11 cellular contexts compared by ENCODE assay signal in genomic region chr1:175600721-175601440, GRCh38.
DNase-seq lines count a peak whose midpoint lies in the region; ATAC-seq lines count a peak whose summit lies in the region.
"Had no signal": no experiment of that assay in that cellular context is flagged by ENCODE, and none has a peak within 500 bp of the region (broad histone marks: within the 10 kb centered on the region; RNA-seq: fewer than 3 reads in every experiment).

No MANE protein-coding gene starts in this region.

- H3K9me3 ChIP-seq in T-helper 17 cell (ENCODE audit: control insufficient read depth, low read length, poor library complexity, severe bottlenecking), result no peaks in the 10 kb centered on the region
- H3K9me3 ChIP-seq: psoas muscle had no signal

- peak; percentile 4 for DNase-seq in NK-92 treated with Interleukin-12 subunit alpha and Interleukin-12 subunit beta, amount 100 ng/mL, for 24 hours (lab: John Stamatoyannopoulos, UW)
- DNase-seq in NK-92 (lab: John Stamatoyannopoulos, UW; ENCODE audit: unreplicated experiment) (no peak), NAMALWA (ENCODE audit: low spot score) (peak; percentile 67), NCI-H2171 (lab: John Stamatoyannopoulos, UW) (no peak), T-helper 17 cell (no peak), cerebellar cortex (ENCODE audit: low spot score) (no peak)
- DNase-seq: activated CD4-positive, alpha-beta T cell treated with anti-CD3 and anti-CD28 coated beads for 36 hours; hypothalamus; psoas muscle had no signal

- H3K27ac Mint-ChIP-seq in stimulated activated memory B cell treated with anti-CD40 and anti-IgM and Interleukin-4, amounts not matched to agents 10 μg/mL and 1 μg/mL and 100 μg/mL, for 72 hours, result peak overlapping the region; percentile 39
- no peak overlapping the region for H3K27ac Mint-ChIP-seq in T-helper 17 cell
- H3K27ac Mint-ChIP-seq: activated CD4-positive, alpha-beta T cell treated with anti-CD3 and anti-CD28 coated beads for 36 hours had no signal

- ATAC-seq in HG02885 (IDR thresholded peaks at IDR 0.05; ENCODE audit: poor library complexity, unreplicated experiment), result peak; percentile 83
- ATAC-seq in stimulated activated memory B cell treated with anti-CD40 and anti-IgM and Interleukin-4, amounts not matched to agents 10 μg/mL and 1 μg/mL and 100 μg/mL, for 72 hours, result peak; percentile 90
- ATAC-seq in T-helper 17 cell, result no peak
- ATAC-seq: activated CD4-positive, alpha-beta T cell treated with anti-CD3 and anti-CD28 coated beads for 36 hours; psoas muscle had no signal

- H3K27me3 Mint-ChIP-seq in stimulated activated memory B cell treated with anti-CD40 and anti-IgM and Interleukin-4, amounts not matched to agents 10 μg/mL and 1 μg/mL and 100 μg/mL, for 72 hours, result no peaks in the 10 kb centered on the region
- H3K27me3 Mint-ChIP-seq in T-helper 17 cell, result peaks cover 67% of the 10 kb centered on the region

- H3K4me1 Mint-ChIP-seq in stimulated activated memory B cell treated with anti-CD40 and anti-IgM and Interleukin-4, amounts not matched to agents 10 μg/mL and 1 μg/mL and 100 μg/mL, for 72 hours, result peaks cover 65% of the 10 kb centered on the region
- peaks cover 2% of the 10 kb centered on the region for H3K4me1 Mint-ChIP-seq in T-helper 17 cell
- H3K4me1 Mint-ChIP-seq: activated CD4-positive, alpha-beta T cell treated with anti-CD3 and anti-CD28 coated beads for 36 hours had no signal

- H3K36me3 Mint-ChIP-seq in stimulated activated memory B cell treated with anti-CD40 and anti-IgM and Interleukin-4, amounts not matched to agents 10 μg/mL and 1 μg/mL and 100 μg/mL, for 72 hours, result no peaks in the 10 kb centered on the region
- H3K36me3 Mint-ChIP-seq in T-helper 17 cell (ENCODE audit: low read depth), result no peaks in the 10 kb centered on the region

- no peaks in the 10 kb centered on the region for H3K9me3 Mint-ChIP-seq in stimulated activated memory B cell treated with anti-CD40 and anti-IgM and Interleukin-4, amounts not matched to agents 10 μg/mL and 1 μg/mL and 100 μg/mL, for 72 hours

- peak overlapping the region; percentile 61 for H3K4me3 Mint-ChIP-seq in stimulated activated memory B cell treated with anti-CD40 and anti-IgM and Interleukin-4, amounts not matched to agents 10 μg/mL and 1 μg/mL and 100 μg/mL, for 72 hours
- no peak overlapping the region for H3K4me3 Mint-ChIP-seq in T-helper 17 cell
- H3K4me3 Mint-ChIP-seq: activated CD4-positive, alpha-beta T cell treated with anti-CD3 and anti-CD28 coated beads for 36 hours had no signal

Comparison
In these comparisons a context has a peak if more than half of its experiments do, and no peak if none do; other contexts are left out.
1. DNase-seq: peak in NK-92 treated with Interleukin-12 subunit alpha and Interleukin-12 subunit beta, amount 100 ng/mL, for 24 hours (single experiment) and NAMALWA (single experiment); none in NK-92 (single experiment), NCI-H2171 (single experiment), T-helper 17 cell (0 of 3) and cerebellar cortex (single experiment).